39 cellular contexts compared by ENCODE assay signal in genomic region chr1:248098529-248098928, GRCh38. TPM values are rescaled to one million over a fixed set of nuclear protein-coding genes. Genes with fewer than 3 reads are reported as not detected.
"Had no signal": no experiment of that assay in that cellular context is flagged by ENCODE, and none has a peak within 500 bp of the region (broad histone marks: within the 10 kb centered on the region; RNA-seq: fewer than 3 reads in every experiment).

No MANE protein-coding gene starts in this region.

- H3K9me3 ChIP-seq: MG63 had no signal

- H3K27me3 ChIP-seq: MG63 had no signal

- H3K27ac ChIP-seq: KMS-11 had no signal

- H3K36me3 ChIP-seq: MG63 had no signal

- DNase-seq: Karpas-422, Kasumi-1, KG1, MG63, MM.1S, MV-4-11, NCI-H1048, NCI-H1092, NCI-H1092 treated with DMSO at 0.1 percent for 48 hours, NCI-H1105, NCI-H1105 treated with DMSO at 0.1 percent for 48 hours, NCI-H1417, NCI-H1417 treated with DMSO at 0.1 percent for 48 hours, NCI-H1436, NCI-H1436 treated with DMSO at 0.1 percent for 48 hours, NCI-H146, NCI-H1694, NCI-H1694 treated with DMSO at 0.1 percent for 48 hours, NCI-H187, NCI-H187 treated with DMSO at 0.1 percent for 48 hours, NCI-H1930, NCI-H2029, NCI-H2029 treated with DMSO at 0.1 percent for 48 hours, NCI-H2081, NCI-H2081 treated with DMSO at 0.1 percent for 48 hours, NCI-H2107, NCI-H2171, NCI-H2171 treated with DMSO at 0.1 percent for 48 hours, NCI-H2227 treated with DMSO at 0.1 percent for 48 hours, NCI-H226, NCI-H345, NCI-H446, NCI-H446 treated with DMSO at 0.1 percent for 48 hours, NCI-H510A had no signal

- H3K4me3 ChIP-seq: MG63 had no signal

- H3K9ac ChIP-seq: KMS-11 had no signal

- H3K4me2 ChIP-seq: KMS-11 had no signal

RNA-seq across cellular contexts. Expression of gene OR2L13, which starts 3.5 kb away (rescaled TPM):
- total RNA-seq: LHCN-M2, M059J, MCF 10A, NCI-H460 had no signal

RNA-seq across cellular contexts. Expression of gene OR2M5, which starts 46.4 kb away (rescaled TPM):
- total RNA-seq: LHCN-M2, M059J, MCF 10A, NCI-H460 had no signal

RNA-seq across cellular contexts. Expression of gene OR2L3, which starts 51.9 kb away (rescaled TPM):
- total RNA-seq: LHCN-M2, M059J, MCF 10A, NCI-H460 had no signal
